ENCODE assay signal across 21 cellular contexts in genomic region chr5:177099422-177100093, GRCh38. TPM values are rescaled to one million over a fixed set of nuclear protein-coding genes. Genes with fewer than 3 reads are reported as not detected.
DNase-seq lines count a peak whose midpoint lies in the region; ATAC-seq, FAIRE-seq and TF ChIP-seq lines count a peak whose summit lies in the region.
"Had no signal": no experiment of that assay in that cellular context is flagged by ENCODE, and none has a peak within 500 bp of the region (broad histone marks: within the 10 kb centered on the region; RNA-seq: fewer than 3 reads in every experiment).

No MANE protein-coding gene starts in this region.

- DNase-seq in DND-41 (peak; percentile 10), LHCN-M2 (ENCODE audit: low read depth) (peak; percentile 27), endodermal cell (peak; percentile 71), pancreas (peak in 1 of 6 donors; percentile 25), cerebellar nuclear complex (lab: John Stamatoyannopoulos, UW) (no peak), GM03348 (ENCODE audit: low spot score) (no peak)
- DNase-seq in T-helper 2 cell treated with Interferon-gamma antibody and Interleukin-4, amounts not matched to agents 5 μg/mL and 100 μg/mL, for 36 hours (ENCODE audit: low spot score): no peak
- DNase-seq: activated CD4-positive, alpha-beta T cell treated with anti-CD3 and anti-CD28 coated beads, Interleukin-2, amount 50 U/mL, for 4 hours; activated naive CD8-positive, alpha-beta T cell treated with anti-CD3 and anti-CD28 coated beads for 36 hours; activated T-cell treated with anti-CD3 and anti-CD28 coated beads, Interleukin-2, amount 50 U/mL, for 4 hours; mesendoderm; NCI-H187 treated with DMSO at 0.1 percent for 48 hours; NCI-H748 treated with DMSO at 0.1 percent for 48 hours; Peyer's patch; testis had no signal

- no peak overlapping the region for H2AFZ ChIP-seq in DND-41 (ENCODE audit: low read depth, low read length)

- no peak for FAIRE-seq in pancreas (lab: Jason Lieb, UNC)
- FAIRE-seq: bronchial epithelial cell, keratinocyte had no signal

- ATAC-seq in DND-41 (ENCODE audit: insufficient read depth, low read depth) (peak; percentile 56; the same call in 2 of the 3 replicates), pancreas (peak in 3 of 4 donors; percentile 34 to 43 (median 41))
- ATAC-seq: activated T-cell treated with anti-CD3 and anti-CD28 coated beads, Interleukin-2, amount 50 U/mL, for 4 hours; esophagus mucosa had no signal

- WGBS in endodermal cell (ENCODE audit: insufficient coverage in 1 of 2, insufficient read length in 1 of 2), 2 experiments: 73 to 80% methylated on average over 4 to 13 of the region's 13 CpGs
- WGBS in pancreas, 2 donors: 64 to 78% methylated on average over 13 of the region's 13 CpGs

- H3K27me3 ChIP-seq in DND-41 (ENCODE audit: insufficient read depth, low read length, poor library complexity): peaks cover 7% of the 10 kb centered on the region
- H3K27me3 ChIP-seq in endodermal cell (ENCODE audit: control insufficient read depth, insufficient read depth, low read length, poor library complexity, severe bottlenecking): no peaks in the 10 kb centered on the region
- no peaks in the 10 kb centered on the region for H3K27me3 ChIP-seq in pancreas
- H3K27me3 ChIP-seq: ovary, Peyer's patch, testis had no signal

- H3K9ac ChIP-seq in DND-41 (ENCODE audit: low read depth, low read length) (no peak overlapping the region), endodermal cell (ENCODE audit: extremely low read depth, low read length, poor library complexity, severe bottlenecking) (no peak overlapping the region)

- H3K79me2 ChIP-seq in DND-41 (ENCODE audit: insufficient read depth, low read length): no peaks in the 10 kb centered on the region

- H3K27ac Mint-ChIP-seq in endodermal cell: no peak overlapping the region
- no peak overlapping the region for H3K27ac Mint-ChIP-seq in T-helper 2 cell treated with Interferon-gamma antibody and Interleukin-4, amounts not matched to agents 5 μg/mL and 100 μg/mL, for 36 hours
- H3K27ac Mint-ChIP-seq: activated naive CD8-positive, alpha-beta T cell treated with anti-CD3 and anti-CD28 coated beads for 36 hours had no signal

- no peak overlapping the region for H3K4me2 ChIP-seq in DND-41 (ENCODE audit: insufficient read depth, low read length)

- H3K36me3 Mint-ChIP-seq in endodermal cell (ENCODE audit: low read depth): peaks cover 14% of the 10 kb centered on the region
- no peaks in the 10 kb centered on the region for H3K36me3 Mint-ChIP-seq in T-helper 2 cell treated with Interferon-gamma antibody and Interleukin-4, amounts not matched to agents 5 μg/mL and 100 μg/mL, for 36 hours (ENCODE audit: low read depth)
- H3K36me3 Mint-ChIP-seq: activated naive CD8-positive, alpha-beta T cell treated with anti-CD3 and anti-CD28 coated beads for 36 hours; CD14-positive monocyte had no signal

- H3K4me3 Mint-ChIP-seq in endodermal cell: no peak overlapping the region
- H3K4me3 Mint-ChIP-seq in T-helper 2 cell treated with Interferon-gamma antibody and Interleukin-4, amounts not matched to agents 5 μg/mL and 100 μg/mL, for 36 hours: no peak overlapping the region
- H3K4me3 Mint-ChIP-seq: activated naive CD8-positive, alpha-beta T cell treated with anti-CD3 and anti-CD28 coated beads for 36 hours; activated T-cell treated with anti-CD3 and anti-CD28 coated beads, Interleukin-2, amount 50 U/mL, for 4 hours; CD14-positive monocyte had no signal

- H4K20me1 ChIP-seq in DND-41 (ENCODE audit: insufficient read depth, low read length): no peaks in the 10 kb centered on the region; the same call in 1 of the 2 replicates

- intact Hi-C loops in pancreas (cut with DNase I): loop anchor here in 1 of 3 donors (10.0 kb wide), 1 partner anchor 435 kb away; no protein-coding TSS in a partner anchor

- TF ChIP-seq CTCF in DND-41 (IDR thresholded peaks at IDR 0.05; ENCODE audit: borderline replicate concordance, extremely low read depth, low read length, poor library complexity, severe bottlenecking) (no peak), endodermal cell (conservative IDR thresholded peaks at IDR 0.05) (peak; percentile 14), pancreas (IDR thresholded peaks at IDR 0.05) (no peak)

- no peak overlapping the region for H3K4me3 ChIP-seq in DND-41 (ENCODE audit: low read depth in 1 of 2, low read length in 2 of 2)
- H3K4me3 ChIP-seq in endodermal cell (ENCODE audit: low read length): no peak overlapping the region
- H3K4me3 ChIP-seq in pancreas: no peak overlapping the region
- H3K4me3 ChIP-seq: ovary, Peyer's patch, skin epidermis, testis had no signal

- no peaks in the 10 kb centered on the region for H3K27me3 Mint-ChIP-seq in endodermal cell (ENCODE audit: insufficient read depth)
- peaks cover 2% of the 10 kb centered on the region for H3K27me3 Mint-ChIP-seq in T-helper 2 cell treated with Interferon-gamma antibody and Interleukin-4, amounts not matched to agents 5 μg/mL and 100 μg/mL, for 36 hours (ENCODE audit: low read depth)

- H3K27ac ChIP-seq in DND-41 (ENCODE audit: low read length) (no peak overlapping the region), endodermal cell (ENCODE audit: low read depth, low read length) (no peak overlapping the region), pancreas (no peak overlapping the region)
- H3K27ac ChIP-seq: skin epidermis, testis had no signal

- no peaks in the 10 kb centered on the region for H3K9me3 Mint-ChIP-seq in endodermal cell
- H3K9me3 Mint-ChIP-seq in T-helper 2 cell treated with Interferon-gamma antibody and Interleukin-4, amounts not matched to agents 5 μg/mL and 100 μg/mL, for 36 hours: no peaks in the 10 kb centered on the region
- H3K9me3 Mint-ChIP-seq: activated naive CD8-positive, alpha-beta T cell treated with anti-CD3 and anti-CD28 coated beads for 36 hours; activated T-cell treated with anti-CD3 and anti-CD28 coated beads, Interleukin-2, amount 50 U/mL, for 4 hours had no signal

- H3K4me1 ChIP-seq in DND-41 (ENCODE audit: insufficient read depth, low read length) (no peaks in the 10 kb centered on the region), endodermal cell (ENCODE audit: control insufficient read depth, insufficient read depth, low read length) (no peaks in the 10 kb centered on the region), pancreas (peaks cover 0 to 6% (median 6%) of the 10 kb centered on the region in 3 donors)

- H3K4me1 Mint-ChIP-seq in endodermal cell: peaks cover 7% of the 10 kb centered on the region
- no peaks in the 10 kb centered on the region for H3K4me1 Mint-ChIP-seq in T-helper 2 cell treated with Interferon-gamma antibody and Interleukin-4, amounts not matched to agents 5 μg/mL and 100 μg/mL, for 36 hours (ENCODE audit: low read depth)
- H3K4me1 Mint-ChIP-seq: activated naive CD8-positive, alpha-beta T cell treated with anti-CD3 and anti-CD28 coated beads for 36 hours had no signal

- H3K36me3 ChIP-seq in DND-41 (ENCODE audit: insufficient read depth, low read length) (no peaks in the 10 kb centered on the region), endodermal cell (ENCODE audit: control insufficient read depth, insufficient read depth, low read length) (no peaks in the 10 kb centered on the region), pancreas (no peaks in the 10 kb centered on the region)
- H3K36me3 ChIP-seq: ovary had no signal

- H3K9me3 ChIP-seq in DND-41 (ENCODE audit: insufficient read depth, low read length, severe bottlenecking) (no peaks in the 10 kb centered on the region), endodermal cell (ENCODE audit: control insufficient read depth, low read length) (no peaks in the 10 kb centered on the region), pancreas (no peaks in the 10 kb centered on the region)
- H3K9me3 ChIP-seq: ovary, Peyer's patch, testis had no signal

RNA-seq across cellular contexts. Expression of gene FGFR4, which starts 12.8 kb away (rescaled TPM):
- total RNA-seq in LHCN-M2 (2014; rRNA removed): 29.3 and 56.0 TPM in 2 replicates
- polyA plus RNA-seq in LHCN-M2 (2012): 9.0 TPM
- total RNA-seq in endodermal cell: 100 to 1,000 TPM; 123 to 131 TPM
- 26.6 TPM for polyA plus RNA-seq in endodermal cell (2013, experiment 1 of 2)
- polyA plus RNA-seq in endodermal cell (2013, experiment 2 of 2): 22.8 TPM
- 10 to 100 TPM; 23.5 to 43.3 (median 29.7) TPM for total RNA-seq in pancreas
- polyA plus RNA-seq in pancreas: 100 to 1,000 TPM in 1 of 2 donors, 10 to 100 TPM in 1; 69.6 to 105 TPM
- polyA plus RNA-seq: CD14-positive monocyte had no signal

RNA-seq across cellular contexts. Expression of gene NSD1, which starts 34.0 kb away (rescaled TPM):
- total RNA-seq in LHCN-M2 (2014; rRNA removed): 27.0 and 27.9 TPM in 2 replicates
- polyA plus RNA-seq in LHCN-M2 (2012): 12.2 TPM
- 100 to 1,000 TPM; 150 to 190 TPM for total RNA-seq in endodermal cell
- 36.0 TPM for polyA plus RNA-seq in endodermal cell (2013, experiment 1 of 2)
- polyA plus RNA-seq in endodermal cell (2013, experiment 2 of 2): 38.8 TPM
- total RNA-seq in pancreas: 10 to 100 TPM; 26.3 to 51.2 (median 33.6) TPM
- 1 to 10 TPM; 6.9 to 7.8 TPM for polyA plus RNA-seq in pancreas

Comparison
In these comparisons a context has a peak if more than half of its experiments do, and no peak if none do; other contexts are left out.
1. DNase-seq: peak in DND-41 (single experiment), LHCN-M2 (single experiment) and endodermal cell (single experiment); none in cerebellar nuclear complex (0 of 2), GM03348 (single experiment) and T-helper 2 cell treated with Interferon-gamma antibody and Interleukin-4, amounts not matched to agents 5 μg/mL and 100 μg/mL, for 36 hours (single experiment).